Comparison of ENCODE assay signal across 22 cellular contexts in the genomic region with DNA sequence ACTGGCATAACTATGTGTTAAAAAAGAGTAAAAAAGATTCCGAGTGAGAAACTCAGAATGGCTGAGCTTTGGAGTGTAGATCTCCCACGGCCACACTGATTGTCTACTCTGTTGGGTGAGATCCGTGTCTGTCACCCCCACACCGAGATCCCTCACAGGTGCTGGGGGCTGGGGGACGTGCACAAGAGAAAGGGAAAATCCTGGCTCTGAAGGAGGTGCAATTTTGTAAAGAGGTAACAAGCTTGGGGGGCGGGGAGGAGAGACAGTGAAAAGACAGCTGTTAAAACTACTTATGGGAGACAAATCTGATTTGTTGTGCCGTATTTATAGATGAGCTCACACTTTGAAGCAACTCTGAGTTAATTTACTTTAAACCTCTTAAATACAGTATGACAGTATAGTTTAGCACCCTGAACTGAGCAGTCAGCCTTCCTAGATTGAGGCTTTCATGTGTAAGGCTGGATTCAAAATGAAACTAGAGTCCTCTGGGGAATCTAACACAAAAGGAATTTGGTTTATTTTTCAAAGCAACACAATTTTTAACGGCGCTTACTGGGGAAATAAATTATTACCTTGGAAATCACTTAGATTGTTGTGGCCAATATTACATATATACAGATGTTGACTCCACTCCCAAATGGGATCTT.
DNase-seq lines count a peak whose midpoint lies in the region; ATAC-seq and TF ChIP-seq lines count a peak whose summit lies in the region.
"Had no signal": no experiment of that assay in that cellular context is flagged by ENCODE, and none has a peak within 500 bp of the region (broad histone marks: within the 10 kb centered on the region; RNA-seq: fewer than 3 reads in every experiment).

No MANE protein-coding gene starts in this region.

- peak overlapping the region; percentile 84 for H3K27ac Mint-ChIP-seq in endodermal cell
- H3K27ac Mint-ChIP-seq: activated B cell treated with CpG ODN at 0.5 μM for 24 hours; natural killer cell treated with Interleukin-12 subunit alpha and Interleukin-12 subunit beta and Interleukin-15 and Interleukin-18, amount 100 ng/mL, for 72 hours had no signal

- H3K4me3 ChIP-seq in endodermal cell (ENCODE audit: low read length): peak overlapping the region; percentile 50
- H3K4me3 ChIP-seq in neuronal stem cell (ENCODE audit: low read length in 2 of 2): no peak overlapping the region
- H3K4me3 ChIP-seq: ascending aorta; BLaER1 treated with 17β-estradiol and CSF1 and Interleukin-3, amounts not matched to agents 10 nM and 100 nM; tibial artery had no signal

- no peak for ATAC-seq in GM19328 (IDR thresholded peaks at IDR 0.05; ENCODE audit: unreplicated experiment)
- ATAC-seq: natural killer cell treated with Interleukin-12 subunit alpha and Interleukin-12 subunit beta and Interleukin-15 and Interleukin-18, amount 100 ng/mL, for 72 hours had no signal

- no peaks in the 10 kb centered on the region for H3K36me3 Mint-ChIP-seq in endodermal cell (ENCODE audit: low read depth)
- H3K36me3 Mint-ChIP-seq: natural killer cell treated with Interleukin-12 subunit alpha and Interleukin-12 subunit beta and Interleukin-15 and Interleukin-18, amount 100 ng/mL, for 72 hours had no signal

- H3K4me1 ChIP-seq in endodermal cell (ENCODE audit: control insufficient read depth, insufficient read depth, low read length) (peaks cover 7% of the 10 kb centered on the region), neuronal stem cell (ENCODE audit: control insufficient read depth in 2 of 2, insufficient read depth in 1 of 2, low read depth in 1 of 2, low read length in 2 of 2) (peaks cover 3 to 5% of the 10 kb centered on the region in 2 donors)
- H3K4me1 ChIP-seq: ascending aorta; BLaER1 treated with 17β-estradiol and CSF1 and Interleukin-3, amounts not matched to agents 10 nM and 100 nM had no signal

- no peaks in the 10 kb centered on the region for H3K27me3 ChIP-seq in endodermal cell (ENCODE audit: control insufficient read depth, insufficient read depth, low read length, poor library complexity, severe bottlenecking)
- H3K27me3 ChIP-seq in neuronal stem cell (ENCODE audit: control insufficient read depth in 3 of 3, insufficient read depth in 3 of 3, low read depth in 1 of 3, low read length in 3 of 3): no peaks in the 10 kb centered on the region
- H3K27me3 ChIP-seq: ascending aorta; BLaER1 treated with 17β-estradiol and CSF1 and Interleukin-3, amounts not matched to agents 10 nM and 100 nM; tibial artery had no signal

- H4K91ac ChIP-seq in neuronal stem cell (ENCODE audit: low read depth, low read length, poor library complexity): no peak overlapping the region

- H3K9ac ChIP-seq in endodermal cell (ENCODE audit: extremely low read depth, low read length, poor library complexity, severe bottlenecking): no peak overlapping the region
- H3K9ac ChIP-seq in neuronal stem cell (ENCODE audit: low read depth, low read length, poor library complexity): no peak overlapping the region
- H3K9ac ChIP-seq: BLaER1 treated with 17β-estradiol and CSF1 and Interleukin-3, amounts not matched to agents 10 nM and 100 nM had no signal

- H2BK15ac ChIP-seq in neuronal stem cell (ENCODE audit: low read length): no peak overlapping the region

- no peak for TF ChIP-seq CTCF in endodermal cell (conservative IDR thresholded peaks at IDR 0.05)

- H3K79me1 ChIP-seq in neuronal stem cell (ENCODE audit: low read depth, low read length): no peaks in the 10 kb centered on the region

- H3K9me3 Mint-ChIP-seq in endodermal cell: peaks cover 6% of the 10 kb centered on the region
- H3K9me3 Mint-ChIP-seq: activated B cell treated with CpG ODN at 0.5 μM for 24 hours; natural killer cell treated with Interleukin-12 subunit alpha and Interleukin-12 subunit beta and Interleukin-15 and Interleukin-18, amount 100 ng/mL, for 72 hours had no signal

- H2AFZ ChIP-seq in neuronal stem cell (ENCODE audit: low read length): peak overlapping the region; percentile 41

- H3K9me3 ChIP-seq in endodermal cell (ENCODE audit: control insufficient read depth, low read length): peaks cover 35% of the 10 kb centered on the region
- peaks cover 2 to 6% of the 10 kb centered on the region in 2 donors for H3K9me3 ChIP-seq in neuronal stem cell (replicated peaks in 1 of 2; ENCODE audit: control insufficient read depth in 2 of 2, insufficient read depth in 1 of 2, low read depth in 1 of 2, low read length in 2 of 2)
- H3K9me3 ChIP-seq: ascending aorta had no signal

- DNase-seq in D341Med (ENCODE audit: low spot score) (peak; percentile 62), NCI-H69 (lab: John Stamatoyannopoulos, UW) (peak; percentile 24), endodermal cell (peak; percentile 69), neuronal stem cell (ENCODE audit: low spot score) (no peak), KG1 (lab: John Stamatoyannopoulos, UW) (no peak), DMS153 (lab: John Stamatoyannopoulos, UW) (no peak), kidney tubule cell (ENCODE audit: low spot score) (no peak)
- DNase-seq: activated B cell treated with CpG ODN at 0.5 μM for 24 hours; activated gamma-delta T cell; dermis blood vessel endothelial cell; DND-41; NCI-H1105; NCI-H446; retina; stimulated activated CD4-positive, alpha-beta T cell treated with anti-CD3 and anti-CD28 coated beads, Interleukin-2, amount 100 ng/mL, for 24 hours; stimulated activated CD8-positive, alpha-beta memory T cell treated with anti-CD3 and anti-CD28 coated beads, Interleukin-4, amount 100 ng/mL, for 48 hours; SW 1271; tibial artery had no signal

- H3K18ac ChIP-seq in neuronal stem cell (ENCODE audit: low read length): peak overlapping the region; percentile 74

- peak overlapping the region; percentile 7 for H3K4me3 Mint-ChIP-seq in endodermal cell
- H3K4me3 Mint-ChIP-seq: activated B cell treated with CpG ODN at 0.5 μM for 24 hours; natural killer cell treated with Interleukin-12 subunit alpha and Interleukin-12 subunit beta and Interleukin-15 and Interleukin-18, amount 100 ng/mL, for 72 hours had no signal

- H2BK120ac ChIP-seq in neuronal stem cell (ENCODE audit: low read depth, low read length): no peak overlapping the region

- H3K27ac ChIP-seq in endodermal cell (ENCODE audit: low read depth, low read length) (no peak overlapping the region), neuronal stem cell (replicated peaks; ENCODE audit: low read length) (no peak overlapping the region)
- H3K27ac ChIP-seq: ascending aorta; BLaER1 treated with 17β-estradiol and CSF1 and Interleukin-3, amounts not matched to agents 10 nM and 100 nM; tibial artery had no signal

- peaks cover 13% of the 10 kb centered on the region for H3K4me1 Mint-ChIP-seq in endodermal cell
- H3K4me1 Mint-ChIP-seq: activated B cell treated with CpG ODN at 0.5 μM for 24 hours had no signal

- 20 to 48% methylated on average over 2 to 9 of the region's 9 CpGs for WGBS in endodermal cell (ENCODE audit: insufficient coverage in 1 of 2, insufficient read length in 1 of 2), 2 experiments
- WGBS in neuronal stem cell (ENCODE audit: extremely low coverage in 2 of 2, insufficient read length in 2 of 2, insufficient replicate concordance in 1 of 2), 2 donors: no CpG with 5 or more reads among the region's 9 CpGs

- no peaks in the 10 kb centered on the region for H3K27me3 Mint-ChIP-seq in endodermal cell (ENCODE audit: insufficient read depth)

- no peak overlapping the region for H2BK12ac ChIP-seq in neuronal stem cell (ENCODE audit: low read length)

- H3K36me3 ChIP-seq in endodermal cell (ENCODE audit: control insufficient read depth, insufficient read depth, low read length) (no peaks in the 10 kb centered on the region), neuronal stem cell (replicated peaks in 1 of 2; ENCODE audit: control insufficient read depth in 2 of 2, insufficient read depth in 2 of 2, low read length in 2 of 2) (no peaks in the 10 kb centered on the region)
- H3K36me3 ChIP-seq: ascending aorta; BLaER1 treated with 17β-estradiol and CSF1 and Interleukin-3, amounts not matched to agents 10 nM and 100 nM; tibial artery had no signal

- H2BK5ac ChIP-seq in neuronal stem cell (ENCODE audit: low read length): no peak overlapping the region

- no peak overlapping the region for H3K14ac ChIP-seq in neuronal stem cell (ENCODE audit: low read length)

- H3K23ac ChIP-seq in neuronal stem cell (ENCODE audit: low read depth, low read length, poor library complexity): no peak overlapping the region

- no peak overlapping the region for H3K4ac ChIP-seq in neuronal stem cell (ENCODE audit: low read length)

- H3K4me2 ChIP-seq in neuronal stem cell (ENCODE audit: insufficient read depth, low read length, poor library complexity, severe bottlenecking): no peak overlapping the region
- H3K4me2 ChIP-seq: BLaER1 treated with 17β-estradiol and CSF1 and Interleukin-3, amounts not matched to agents 10 nM and 100 nM had no signal

- H2AK5ac ChIP-seq in neuronal stem cell (ENCODE audit: low read depth, low read length): no peak overlapping the region

- no peak overlapping the region for H4K8ac ChIP-seq in neuronal stem cell (ENCODE audit: low read depth, low read length)

Comparison
In these comparisons a context has a peak if more than half of its experiments do, and no peak if none do; other contexts are left out.
1. DNase-seq: peak in D341Med (single experiment), NCI-H69 (single experiment) and endodermal cell (single experiment); none in neuronal stem cell (single experiment), KG1 (single experiment), DMS153 (single experiment) and kidney tubule cell (single experiment).